In genomic region chr7:101349300-101349699, GRCh38 we compare ENCODE assay signal across 14 cellular contexts. TPM values are rescaled to one million over a fixed set of nuclear protein-coding genes. Genes with fewer than 3 reads are reported as not detected.
"Had no signal": no experiment of that assay in that cellular context is flagged by ENCODE, and none has a peak within 500 bp of the region (broad histone marks: within the 10 kb centered on the region; RNA-seq: fewer than 3 reads in every experiment).

No MANE protein-coding gene starts in this region.

RNA-seq across cellular contexts. Expression of gene COL26A1, which starts 13.4 kb away (rescaled TPM):
- total RNA-seq: dermis blood vessel endothelial cell, endothelial cell of umbilical vein, epithelial cell of proximal tubule, esophagus muscularis mucosa, fibroblast of lung, fibroblast of villous mesenchyme, foreskin keratinocyte, gastroesophageal sphincter, left colon, left ventricle myocardium inferior, mammary epithelial cell had no signal
- polyA plus RNA-seq: endothelial cell of umbilical vein, esophagus, foreskin keratinocyte, heart left ventricle, immature natural killer cell, mammary epithelial cell had no signal
